1 cellular context compared by ENCODE assay signal in genomic region chr2:166786707-166787106, GRCh38.
TF ChIP-seq lines count a peak whose summit lies in the region.

No MANE protein-coding gene starts in this region.

TF ChIP-seq in HepG2, 621 proteins besides CTCF, POLR2A, EP300 and RAD21 (continued from another document and continues in another):
- peak; percentile 65; the same call in 1 of the 2 replicates for TF ChIP-seq AHDC1 (CRISPR knock-in tag; IDR thresholded peaks at IDR 0.05; ENCODE audit: borderline replicate concordance)
- no peak; the same call in 1 of the 2 replicates for TF ChIP-seq ZNF749 (CRISPR knock-in tag; IDR thresholded peaks at IDR 0.05; ENCODE audit: borderline replicate concordance)
- no peak for TF ChIP-seq ZNF558 (CRISPR knock-in tag; IDR thresholded peaks at IDR 0.05; ENCODE audit: borderline replicate concordance)
- TF ChIP-seq ZNF33B (CRISPR knock-in tag; IDR thresholded peaks at IDR 0.05): no peak
- TF ChIP-seq, protein P1, sequence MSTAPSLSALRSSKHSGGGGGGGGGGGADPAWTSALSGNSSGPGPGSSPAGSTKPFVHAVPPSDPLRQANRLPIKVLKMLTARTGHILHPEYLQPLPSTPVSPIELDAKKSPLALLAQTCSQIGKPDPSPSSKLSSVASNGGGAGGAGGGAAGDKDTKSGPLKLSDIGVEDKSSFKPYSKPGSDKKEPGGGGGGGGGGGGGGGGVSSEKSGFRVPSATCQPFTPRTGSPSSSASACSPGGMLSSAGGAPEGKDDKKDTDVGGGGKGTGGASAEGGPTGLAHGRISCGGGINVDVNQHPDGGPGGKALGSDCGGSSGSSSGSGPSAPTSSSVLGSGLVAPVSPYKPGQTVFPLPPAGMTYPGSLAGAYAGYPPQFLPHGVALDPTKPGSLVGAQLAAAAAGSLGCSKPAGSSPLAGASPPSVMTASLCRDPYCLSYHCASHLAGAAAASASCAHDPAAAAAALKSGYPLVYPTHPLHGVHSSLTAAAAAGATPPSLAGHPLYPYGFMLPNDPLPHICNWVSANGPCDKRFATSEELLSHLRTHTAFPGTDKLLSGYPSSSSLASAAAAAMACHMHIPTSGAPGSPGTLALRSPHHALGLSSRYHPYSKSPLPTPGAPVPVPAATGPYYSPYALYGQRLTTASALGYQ (CRISPR knock-in tag; IDR thresholded peaks at IDR 0.05): peak; percentile 53; the same call in 1 of the 2 replicates
- TF ChIP-seq ARID5B (CRISPR knock-in tag; IDR thresholded peaks at IDR 0.05): peak; percentile 71; the same call in 1 of the 2 replicates
- peak; percentile 28; the same call in 1 of the 2 replicates for TF ChIP-seq HNF4A (CRISPR knock-in tag; IDR thresholded peaks at IDR 0.05)
- peak; percentile 16; the same call in 1 of the 2 replicates for TF ChIP-seq HDAC2 (CRISPR knock-in tag; IDR thresholded peaks at IDR 0.05)
- TF ChIP-seq CHD2 (IDR thresholded peaks at IDR 0.05; ENCODE audit: low read depth, low read length): no peak
- peak; percentile 78; the same call in 1 of the 2 replicates for TF ChIP-seq HMG20A (CRISPR knock-in tag; IDR thresholded peaks at IDR 0.05; ENCODE audit: borderline replicate concordance)
- peak; percentile 74 for TF ChIP-seq PAXIP1 (CRISPR knock-in tag; conservative IDR thresholded peaks at IDR 0.05)
- no peak for TF ChIP-seq ZNF225 (CRISPR knock-in tag; IDR thresholded peaks at IDR 0.05)
- no peak for TF ChIP-seq ARID2 (CRISPR knock-in tag; IDR thresholded peaks at IDR 0.05; ENCODE audit: borderline replicate concordance)
- TF ChIP-seq FOXP1 (IDR thresholded peaks at IDR 0.05): no peak
- TF ChIP-seq FOXP1 (CRISPR knock-in tag; IDR thresholded peaks at IDR 0.05): peak; percentile 74; the same call in 1 of the 2 replicates
- no peak for TF ChIP-seq SYNCRIP (IDR thresholded peaks at IDR 0.05; ENCODE audit: insufficient read depth, low read depth, low read length)
- TF ChIP-seq SP2 (CRISPR knock-in tag; IDR thresholded peaks at IDR 0.05): no peak
- TF ChIP-seq ZFP90 (CRISPR knock-in tag; IDR thresholded peaks at IDR 0.05; ENCODE audit: borderline replicate concordance): no peak
- no peak for TF ChIP-seq NR1H2 (CRISPR knock-in tag; IDR thresholded peaks at IDR 0.05; ENCODE audit: borderline replicate concordance, low read depth)
- 0 out of 2 replicates have a peak, but pooled peaks have one; percentile 16 for TF ChIP-seq ZMYM4 (CRISPR knock-in tag; IDR thresholded peaks at IDR 0.05)
- TF ChIP-seq NR2F6 (IDR thresholded peaks at IDR 0.05): peak; percentile 72; the same call in 1 of the 2 replicates
- TF ChIP-seq NR2F6 (CRISPR knock-in tag; IDR thresholded peaks at IDR 0.05): peak; percentile 43; the same call in 1 of the 2 replicates
- TF ChIP-seq ZMAT3 (CRISPR knock-in tag; conservative IDR thresholded peaks at IDR 0.05): no peak
- peak; percentile 79 for TF ChIP-seq RARA (CRISPR knock-in tag; IDR thresholded peaks at IDR 0.05)
- no peak for TF ChIP-seq SP5 (CRISPR knock-in tag; IDR thresholded peaks at IDR 0.05; ENCODE audit: borderline replicate concordance, low read depth)
- TF ChIP-seq THRA (CRISPR knock-in tag; IDR thresholded peaks at IDR 0.05; ENCODE audit: borderline replicate concordance): 0 out of 2 replicates have a peak, but pooled peaks have one; percentile 18
- TF ChIP-seq ZBTB38 (CRISPR knock-in tag; IDR thresholded peaks at IDR 0.05): no peak
- no peak for TF ChIP-seq ZNF44 (CRISPR knock-in tag; IDR thresholded peaks at IDR 0.05)
- peak; percentile 21; the same call in 1 of the 2 replicates for TF ChIP-seq SALL1 (CRISPR knock-in tag; IDR thresholded peaks at IDR 0.05)
- TF ChIP-seq ATF1 (CRISPR knock-in tag; IDR thresholded peaks at IDR 0.05): 0 out of 2 replicates have a peak, but pooled peaks have one; percentile 40
- no peak for TF ChIP-seq ZNF431 (CRISPR knock-in tag; IDR thresholded peaks at IDR 0.05; ENCODE audit: borderline replicate concordance, low read depth)
- no peak for TF ChIP-seq GTF2F1 (IDR thresholded peaks at IDR 0.05; ENCODE audit: low read length)
- TF ChIP-seq TCF7 (IDR thresholded peaks at IDR 0.05; ENCODE audit: low read depth): peak; percentile 67
- peak; percentile 47; the same call in 1 of the 2 replicates for TF ChIP-seq GATAD2A (CRISPR knock-in tag; IDR thresholded peaks at IDR 0.05)
- TF ChIP-seq SOX6 (IDR thresholded peaks at IDR 0.05): no peak
- peak; percentile 79 for TF ChIP-seq SOX6 (CRISPR knock-in tag; IDR thresholded peaks at IDR 0.05)
- TF ChIP-seq, protein P2, sequence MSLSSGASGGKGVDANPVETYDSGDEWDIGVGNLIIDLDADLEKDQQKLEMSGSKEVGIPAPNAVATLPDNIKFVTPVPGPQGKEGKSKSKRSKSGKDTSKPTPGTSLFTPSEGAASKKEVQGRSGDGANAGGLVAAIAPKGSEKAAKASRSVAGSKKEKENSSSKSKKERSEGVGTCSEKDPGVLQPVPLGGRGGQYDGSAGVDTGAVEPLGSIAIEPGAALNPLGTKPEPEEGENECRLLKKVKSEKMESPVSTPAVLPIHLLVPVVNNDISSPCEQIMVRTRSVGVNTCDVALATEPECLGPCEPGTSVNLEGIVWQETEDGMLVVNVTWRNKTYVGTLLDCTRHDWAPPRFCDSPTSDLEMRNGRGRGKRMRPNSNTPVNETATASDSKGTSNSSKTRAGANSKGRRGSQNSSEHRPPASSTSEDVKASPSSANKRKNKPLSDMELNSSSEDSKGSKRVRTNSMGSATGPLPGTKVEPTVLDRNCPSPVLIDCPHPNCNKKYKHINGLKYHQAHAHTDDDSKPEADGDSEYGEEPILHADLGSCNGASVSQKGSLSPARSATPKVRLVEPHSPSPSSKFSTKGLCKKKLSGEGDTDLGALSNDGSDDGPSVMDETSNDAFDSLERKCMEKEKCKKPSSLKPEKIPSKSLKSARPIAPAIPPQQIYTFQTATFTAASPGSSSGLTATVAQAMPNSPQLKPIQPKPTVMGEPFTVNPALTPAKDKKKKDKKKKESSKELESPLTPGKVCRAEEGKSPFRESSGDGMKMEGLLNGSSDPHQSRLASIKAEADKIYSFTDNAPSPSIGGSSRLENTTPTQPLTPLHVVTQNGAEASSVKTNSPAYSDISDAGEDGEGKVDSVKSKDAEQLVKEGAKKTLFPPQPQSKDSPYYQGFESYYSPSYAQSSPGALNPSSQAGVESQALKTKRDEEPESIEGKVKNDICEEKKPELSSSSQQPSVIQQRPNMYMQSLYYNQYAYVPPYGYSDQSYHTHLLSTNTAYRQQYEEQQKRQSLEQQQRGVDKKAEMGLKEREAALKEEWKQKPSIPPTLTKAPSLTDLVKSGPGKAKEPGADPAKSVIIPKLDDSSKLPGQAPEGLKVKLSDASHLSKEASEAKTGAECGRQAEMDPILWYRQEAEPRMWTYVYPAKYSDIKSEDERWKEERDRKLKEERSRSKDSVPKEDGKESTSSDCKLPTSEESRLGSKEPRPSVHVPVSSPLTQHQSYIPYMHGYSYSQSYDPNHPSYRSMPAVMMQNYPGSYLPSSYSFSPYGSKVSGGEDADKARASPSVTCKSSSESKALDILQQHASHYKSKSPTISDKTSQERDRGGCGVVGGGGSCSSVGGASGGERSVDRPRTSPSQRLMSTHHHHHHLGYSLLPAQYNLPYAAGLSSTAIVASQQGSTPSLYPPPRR (CRISPR knock-in tag; IDR thresholded peaks at IDR 0.05; ENCODE audit: borderline replicate concordance): peak; percentile 45; the same call in 1 of the 2 replicates
- peak; percentile 51; the same call in 1 of the 2 replicates for TF ChIP-seq CREM (IDR thresholded peaks at IDR 0.05)
- no peak for TF ChIP-seq CREM (CRISPR knock-in tag; IDR thresholded peaks at IDR 0.05)
- no peak for TF ChIP-seq REL (CRISPR knock-in tag; conservative IDR thresholded peaks at IDR 0.05)
